Comparison of ENCODE assay signal across 11 cellular contexts in genomic region chr16:68216240-68216639, GRCh38. TPM values are rescaled to one million over a fixed set of nuclear protein-coding genes. Genes with fewer than 3 reads are reported as not detected.
"Had no signal": no experiment of that assay in that cellular context is flagged by ENCODE, and none has a peak within 500 bp of the region (broad histone marks: within the 10 kb centered on the region; RNA-seq: fewer than 3 reads in every experiment).

No MANE protein-coding gene starts in this region.

- H3K27me3 ChIP-seq: heart left ventricle, sigmoid colon, stomach had no signal

- H3K4me3 ChIP-seq: heart left ventricle, sigmoid colon, stomach, thoracic aorta had no signal

- H3K27ac ChIP-seq: heart left ventricle, sigmoid colon, stomach, thoracic aorta had no signal

- H3K4me3 Mint-ChIP-seq: memory B cell, neural crest cell had no signal

- ATAC-seq: heart left ventricle had no signal

- H3K9me3 ChIP-seq: heart left ventricle, sigmoid colon, stomach, thoracic aorta had no signal

- H3K27me3 Mint-ChIP-seq: memory B cell had no signal

- H3K4me1 ChIP-seq: sigmoid colon had no signal

- H3K36me3 ChIP-seq: thoracic aorta had no signal

- H3K9me3 Mint-ChIP-seq: memory B cell, neural crest cell had no signal

- DNase-seq: activated CD4-positive, alpha-beta T cell treated with anti-CD3 and anti-CD28 coated beads, Interleukin-2, amount 50 U/mL, for 48 hours; foreskin melanocyte; heart left ventricle; sigmoid colon; stimulated activated CD4-positive, alpha-beta T cell treated with anti-CD3 and anti-CD28 coated beads, Interleukin-12 subunit alpha, Interleukin-12 subunit beta, amount 100 ng/mL, for 4 hours; stomach; T-helper 2 cell had no signal

RNA-seq across cellular contexts. Expression of gene ESRP2, which starts 19.7 kb away (rescaled TPM):
- total RNA-seq: cardiac septum had no signal
